Comparison of ENCODE assay signal across 1 cellular context in the genomic region with DNA sequence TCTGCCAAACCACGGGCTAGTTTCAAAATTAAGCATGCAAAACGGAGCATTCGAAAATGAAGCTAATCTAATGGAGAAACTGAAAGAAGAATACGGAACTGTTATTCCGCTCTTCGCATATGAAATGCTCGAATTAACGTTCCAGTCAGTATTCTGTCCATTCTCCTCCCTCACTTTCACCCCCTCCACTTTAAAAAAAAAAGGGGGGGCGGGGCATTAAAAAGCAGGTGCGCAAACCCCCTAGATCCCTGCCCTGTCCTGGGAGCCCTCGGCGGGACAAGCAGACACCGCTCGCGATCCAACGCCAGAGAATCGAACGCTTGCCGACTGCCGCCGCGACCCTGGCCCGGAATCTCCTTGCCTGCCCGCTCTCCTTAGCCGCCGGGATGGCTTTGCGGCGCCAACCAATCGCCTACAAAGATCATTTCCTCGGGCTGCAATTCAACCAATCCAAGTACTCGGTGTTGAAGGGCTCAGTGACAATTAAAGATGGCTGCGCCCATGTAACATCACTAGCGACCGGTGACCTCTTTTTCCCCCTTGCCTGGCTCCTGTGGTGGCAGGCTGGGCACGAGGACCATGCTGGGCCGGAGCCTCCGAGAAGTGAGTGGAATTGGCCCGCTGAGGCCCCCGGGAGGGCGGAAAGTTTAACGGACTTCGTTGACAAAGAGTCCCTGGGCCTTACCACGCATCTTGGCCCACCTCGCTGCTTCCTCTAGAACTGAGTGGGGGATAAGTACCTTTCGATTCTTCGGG.
TF ChIP-seq lines count a peak whose summit lies in the region.

A gene with protein sequence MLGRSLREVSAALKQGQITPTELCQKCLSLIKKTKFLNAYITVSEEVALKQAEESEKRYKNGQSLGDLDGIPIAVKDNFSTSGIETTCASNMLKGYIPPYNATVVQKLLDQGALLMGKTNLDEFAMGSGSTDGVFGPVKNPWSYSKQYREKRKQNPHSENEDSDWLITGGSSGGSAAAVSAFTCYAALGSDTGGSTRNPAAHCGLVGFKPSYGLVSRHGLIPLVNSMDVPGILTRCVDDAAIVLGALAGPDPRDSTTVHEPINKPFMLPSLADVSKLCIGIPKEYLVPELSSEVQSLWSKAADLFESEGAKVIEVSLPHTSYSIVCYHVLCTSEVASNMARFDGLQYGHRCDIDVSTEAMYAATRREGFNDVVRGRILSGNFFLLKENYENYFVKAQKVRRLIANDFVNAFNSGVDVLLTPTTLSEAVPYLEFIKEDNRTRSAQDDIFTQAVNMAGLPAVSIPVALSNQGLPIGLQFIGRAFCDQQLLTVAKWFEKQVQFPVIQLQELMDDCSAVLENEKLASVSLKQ (plus strand): TSS at position 476 of the 756 bp plus-strand sequence. CDS start 104 bp downstream, at position 580.
A gene with protein sequence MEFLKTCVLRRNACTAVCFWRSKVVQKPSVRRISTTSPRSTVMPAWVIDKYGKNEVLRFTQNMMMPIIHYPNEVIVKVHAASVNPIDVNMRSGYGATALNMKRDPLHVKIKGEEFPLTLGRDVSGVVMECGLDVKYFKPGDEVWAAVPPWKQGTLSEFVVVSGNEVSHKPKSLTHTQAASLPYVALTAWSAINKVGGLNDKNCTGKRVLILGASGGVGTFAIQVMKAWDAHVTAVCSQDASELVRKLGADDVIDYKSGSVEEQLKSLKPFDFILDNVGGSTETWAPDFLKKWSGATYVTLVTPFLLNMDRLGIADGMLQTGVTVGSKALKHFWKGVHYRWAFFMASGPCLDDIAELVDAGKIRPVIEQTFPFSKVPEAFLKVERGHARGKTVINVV (minus strand): TSS at position 396 of the 756 bp plus-strand sequence. CDS start 477 bp downstream, outside the sequence.

TF ChIP-seq in HepG2, 621 proteins besides CTCF, POLR2A, EP300 and RAD21 (continues in another document):
- TF ChIP-seq ZNF83 (CRISPR knock-in tag; IDR thresholded peaks at IDR 0.05; ENCODE audit: borderline replicate concordance), result no peak
- TF ChIP-seq CEBPB (IDR thresholded peaks at IDR 0.05; ENCODE audit: borderline replicate concordance, low read depth, low read length), result no peak
- TF ChIP-seq MEF2D (CRISPR knock-in tag; IDR thresholded peaks at IDR 0.05), result no peak
- no peak for TF ChIP-seq ZBTB1 (CRISPR knock-in tag; IDR thresholded peaks at IDR 0.05; ENCODE audit: borderline replicate concordance)
- TF ChIP-seq, protein P1, sequence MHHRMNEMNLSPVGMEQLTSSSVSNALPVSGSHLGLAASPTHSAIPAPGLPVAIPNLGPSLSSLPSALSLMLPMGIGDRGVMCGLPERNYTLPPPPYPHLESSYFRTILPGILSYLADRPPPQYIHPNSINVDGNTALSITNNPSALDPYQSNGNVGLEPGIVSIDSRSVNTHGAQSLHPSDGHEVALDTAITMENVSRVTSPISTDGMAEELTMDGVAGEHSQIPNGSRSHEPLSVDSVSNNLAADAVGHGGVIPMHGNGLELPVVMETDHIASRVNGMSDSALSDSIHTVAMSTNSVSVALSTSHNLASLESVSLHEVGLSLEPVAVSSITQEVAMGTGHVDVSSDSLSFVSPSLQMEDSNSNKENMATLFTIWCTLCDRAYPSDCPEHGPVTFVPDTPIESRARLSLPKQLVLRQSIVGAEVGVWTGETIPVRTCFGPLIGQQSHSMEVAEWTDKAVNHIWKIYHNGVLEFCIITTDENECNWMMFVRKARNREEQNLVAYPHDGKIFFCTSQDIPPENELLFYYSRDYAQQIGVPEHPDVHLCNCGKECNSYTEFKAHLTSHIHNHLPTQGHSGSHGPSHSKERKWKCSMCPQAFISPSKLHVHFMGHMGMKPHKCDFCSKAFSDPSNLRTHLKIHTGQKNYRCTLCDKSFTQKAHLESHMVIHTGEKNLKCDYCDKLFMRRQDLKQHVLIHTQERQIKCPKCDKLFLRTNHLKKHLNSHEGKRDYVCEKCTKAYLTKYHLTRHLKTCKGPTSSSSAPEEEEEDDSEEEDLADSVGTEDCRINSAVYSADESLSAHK (CRISPR knock-in tag; IDR thresholded peaks at IDR 0.05; ENCODE audit: borderline replicate concordance), result no peak
- peak; percentile 49; the same call in 1 of the 2 replicates for TF ChIP-seq ZNF274 (CRISPR knock-in tag; IDR thresholded peaks at IDR 0.05)
- TF ChIP-seq, protein P2, sequence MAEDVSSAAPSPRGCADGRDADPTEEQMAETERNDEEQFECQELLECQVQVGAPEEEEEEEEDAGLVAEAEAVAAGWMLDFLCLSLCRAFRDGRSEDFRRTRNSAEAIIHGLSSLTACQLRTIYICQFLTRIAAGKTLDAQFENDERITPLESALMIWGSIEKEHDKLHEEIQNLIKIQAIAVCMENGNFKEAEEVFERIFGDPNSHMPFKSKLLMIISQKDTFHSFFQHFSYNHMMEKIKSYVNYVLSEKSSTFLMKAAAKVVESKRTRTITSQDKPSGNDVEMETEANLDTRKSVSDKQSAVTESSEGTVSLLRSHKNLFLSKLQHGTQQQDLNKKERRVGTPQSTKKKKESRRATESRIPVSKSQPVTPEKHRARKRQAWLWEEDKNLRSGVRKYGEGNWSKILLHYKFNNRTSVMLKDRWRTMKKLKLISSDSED (CRISPR knock-in tag; IDR thresholded peaks at IDR 0.05), result no peak
- TF ChIP-seq TAF1 (CRISPR knock-in tag; IDR thresholded peaks at IDR 0.05), result peak; percentile 74; the same call in 1 of the 2 replicates
- TF ChIP-seq, protein P3, sequence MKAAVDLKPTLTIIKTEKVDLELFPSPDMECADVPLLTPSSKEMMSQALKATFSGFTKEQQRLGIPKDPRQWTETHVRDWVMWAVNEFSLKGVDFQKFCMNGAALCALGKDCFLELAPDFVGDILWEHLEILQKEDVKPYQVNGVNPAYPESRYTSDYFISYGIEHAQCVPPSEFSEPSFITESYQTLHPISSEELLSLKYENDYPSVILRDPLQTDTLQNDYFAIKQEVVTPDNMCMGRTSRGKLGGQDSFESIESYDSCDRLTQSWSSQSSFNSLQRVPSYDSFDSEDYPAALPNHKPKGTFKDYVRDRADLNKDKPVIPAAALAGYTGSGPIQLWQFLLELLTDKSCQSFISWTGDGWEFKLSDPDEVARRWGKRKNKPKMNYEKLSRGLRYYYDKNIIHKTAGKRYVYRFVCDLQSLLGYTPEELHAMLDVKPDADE (CRISPR knock-in tag; IDR thresholded peaks at IDR 0.05), result peak; percentile 72; the same call in 1 of the 2 replicates
- TF ChIP-seq KDM5A (IDR thresholded peaks at IDR 0.05; ENCODE audit: borderline replicate concordance, low read length), result peak; percentile 99
- no peak for TF ChIP-seq REXO4 (CRISPR knock-in tag; IDR thresholded peaks at IDR 0.05; ENCODE audit: borderline replicate concordance)
- TF ChIP-seq KDM4B (CRISPR knock-in tag; IDR thresholded peaks at IDR 0.05), result peak; percentile 23
- no peak for TF ChIP-seq ZNF790 (CRISPR knock-in tag; IDR thresholded peaks at IDR 0.05; ENCODE audit: borderline replicate concordance)
- TF ChIP-seq, protein P4, sequence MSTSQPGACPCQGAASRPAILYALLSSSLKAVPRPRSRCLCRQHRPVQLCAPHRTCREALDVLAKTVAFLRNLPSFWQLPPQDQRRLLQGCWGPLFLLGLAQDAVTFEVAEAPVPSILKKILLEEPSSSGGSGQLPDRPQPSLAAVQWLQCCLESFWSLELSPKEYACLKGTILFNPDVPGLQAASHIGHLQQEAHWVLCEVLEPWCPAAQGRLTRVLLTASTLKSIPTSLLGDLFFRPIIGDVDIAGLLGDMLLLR (CRISPR knock-in tag; IDR thresholded peaks at IDR 0.05), result peak; percentile 63; the same call in 1 of the 2 replicates
- no peak for TF ChIP-seq ZNF343 (CRISPR knock-in tag; IDR thresholded peaks at IDR 0.05)
- no peak for TF ChIP-seq STAT5B (CRISPR knock-in tag; IDR thresholded peaks at IDR 0.05)
- TF ChIP-seq ZNF549 (CRISPR knock-in tag; IDR thresholded peaks at IDR 0.05), result no peak
- TF ChIP-seq ZNF350 (CRISPR knock-in tag; IDR thresholded peaks at IDR 0.05; ENCODE audit: borderline replicate concordance, low read depth), result peak; percentile 65; the same call in 1 of the 2 replicates
- no peak for TF ChIP-seq SMAD9 (CRISPR knock-in tag; IDR thresholded peaks at IDR 0.05)
- TF ChIP-seq, protein P5, sequence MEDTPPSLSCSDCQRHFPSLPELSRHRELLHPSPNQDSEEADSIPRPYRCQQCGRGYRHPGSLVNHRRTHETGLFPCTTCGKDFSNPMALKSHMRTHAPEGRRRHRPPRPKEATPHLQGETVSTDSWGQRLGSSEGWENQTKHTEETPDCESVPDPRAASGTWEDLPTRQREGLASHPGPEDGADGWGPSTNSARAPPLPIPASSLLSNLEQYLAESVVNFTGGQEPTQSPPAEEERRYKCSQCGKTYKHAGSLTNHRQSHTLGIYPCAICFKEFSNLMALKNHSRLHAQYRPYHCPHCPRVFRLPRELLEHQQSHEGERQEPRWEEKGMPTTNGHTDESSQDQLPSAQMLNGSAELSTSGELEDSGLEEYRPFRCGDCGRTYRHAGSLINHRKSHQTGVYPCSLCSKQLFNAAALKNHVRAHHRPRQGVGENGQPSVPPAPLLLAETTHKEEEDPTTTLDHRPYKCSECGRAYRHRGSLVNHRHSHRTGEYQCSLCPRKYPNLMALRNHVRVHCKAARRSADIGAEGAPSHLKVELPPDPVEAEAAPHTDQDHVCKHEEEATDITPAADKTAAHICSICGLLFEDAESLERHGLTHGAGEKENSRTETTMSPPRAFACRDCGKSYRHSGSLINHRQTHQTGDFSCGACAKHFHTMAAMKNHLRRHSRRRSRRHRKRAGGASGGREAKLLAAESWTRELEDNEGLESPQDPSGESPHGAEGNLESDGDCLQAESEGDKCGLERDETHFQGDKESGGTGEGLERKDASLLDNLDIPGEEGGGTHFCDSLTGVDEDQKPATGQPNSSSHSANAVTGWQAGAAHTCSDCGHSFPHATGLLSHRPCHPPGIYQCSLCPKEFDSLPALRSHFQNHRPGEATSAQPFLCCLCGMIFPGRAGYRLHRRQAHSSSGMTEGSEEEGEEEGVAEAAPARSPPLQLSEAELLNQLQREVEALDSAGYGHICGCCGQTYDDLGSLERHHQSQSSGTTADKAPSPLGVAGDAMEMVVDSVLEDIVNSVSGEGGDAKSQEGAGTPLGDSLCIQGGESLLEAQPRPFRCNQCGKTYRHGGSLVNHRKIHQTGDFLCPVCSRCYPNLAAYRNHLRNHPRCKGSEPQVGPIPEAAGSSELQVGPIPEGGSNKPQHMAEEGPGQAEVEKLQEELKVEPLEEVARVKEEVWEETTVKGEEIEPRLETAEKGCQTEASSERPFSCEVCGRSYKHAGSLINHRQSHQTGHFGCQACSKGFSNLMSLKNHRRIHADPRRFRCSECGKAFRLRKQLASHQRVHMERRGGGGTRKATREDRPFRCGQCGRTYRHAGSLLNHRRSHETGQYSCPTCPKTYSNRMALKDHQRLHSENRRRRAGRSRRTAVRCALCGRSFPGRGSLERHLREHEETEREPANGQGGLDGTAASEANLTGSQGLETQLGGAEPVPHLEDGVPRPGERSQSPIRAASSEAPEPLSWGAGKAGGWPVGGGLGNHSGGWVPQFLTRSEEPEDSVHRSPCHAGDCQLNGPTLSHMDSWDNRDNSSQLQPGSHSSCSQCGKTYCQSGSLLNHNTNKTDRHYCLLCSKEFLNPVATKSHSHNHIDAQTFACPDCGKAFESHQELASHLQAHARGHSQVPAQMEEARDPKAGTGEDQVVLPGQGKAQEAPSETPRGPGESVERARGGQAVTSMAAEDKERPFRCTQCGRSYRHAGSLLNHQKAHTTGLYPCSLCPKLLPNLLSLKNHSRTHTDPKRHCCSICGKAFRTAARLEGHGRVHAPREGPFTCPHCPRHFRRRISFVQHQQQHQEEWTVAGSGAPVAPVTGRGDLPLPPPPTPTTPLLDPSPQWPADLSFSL (CRISPR knock-in tag; IDR thresholded peaks at IDR 0.05), result no peak
- TF ChIP-seq FOXO1 (CRISPR knock-in tag; IDR thresholded peaks at IDR 0.05), result no peak
- TF ChIP-seq DNMT1 (CRISPR knock-in tag; IDR thresholded peaks at IDR 0.05), result no peak
- TF ChIP-seq ZNF292 (CRISPR knock-in tag; IDR thresholded peaks at IDR 0.05; ENCODE audit: borderline replicate concordance, low read depth), result no peak
- TF ChIP-seq SYNCRIP (IDR thresholded peaks at IDR 0.05; ENCODE audit: insufficient read depth, low read depth, low read length), result no peak
- no peak; the same call in 1 of the 2 replicates for TF ChIP-seq FOSL2 (CRISPR knock-in tag; IDR thresholded peaks at IDR 0.05)
- TF ChIP-seq PAF1 (CRISPR knock-in tag; IDR thresholded peaks at IDR 0.05), result no peak
- no peak for TF ChIP-seq ZMAT3 (CRISPR knock-in tag; conservative IDR thresholded peaks at IDR 0.05)
- TF ChIP-seq, protein P6, sequence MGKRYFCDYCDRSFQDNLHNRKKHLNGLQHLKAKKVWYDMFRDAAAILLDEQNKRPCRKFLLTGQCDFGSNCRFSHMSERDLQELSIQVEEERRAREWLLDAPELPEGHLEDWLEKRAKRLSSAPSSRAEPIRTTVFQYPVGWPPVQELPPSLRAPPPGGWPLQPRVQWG (CRISPR knock-in tag; IDR thresholded peaks at IDR 0.05; ENCODE audit: borderline replicate concordance, low read depth), result no peak
- TF ChIP-seq, protein P7, sequence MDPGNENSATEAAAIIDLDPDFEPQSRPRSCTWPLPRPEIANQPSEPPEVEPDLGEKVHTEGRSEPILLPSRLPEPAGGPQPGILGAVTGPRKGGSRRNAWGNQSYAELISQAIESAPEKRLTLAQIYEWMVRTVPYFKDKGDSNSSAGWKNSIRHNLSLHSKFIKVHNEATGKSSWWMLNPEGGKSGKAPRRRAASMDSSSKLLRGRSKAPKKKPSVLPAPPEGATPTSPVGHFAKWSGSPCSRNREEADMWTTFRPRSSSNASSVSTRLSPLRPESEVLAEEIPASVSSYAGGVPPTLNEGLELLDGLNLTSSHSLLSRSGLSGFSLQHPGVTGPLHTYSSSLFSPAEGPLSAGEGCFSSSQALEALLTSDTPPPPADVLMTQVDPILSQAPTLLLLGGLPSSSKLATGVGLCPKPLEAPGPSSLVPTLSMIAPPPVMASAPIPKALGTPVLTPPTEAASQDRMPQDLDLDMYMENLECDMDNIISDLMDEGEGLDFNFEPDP (CRISPR knock-in tag; conservative IDR thresholded peaks at IDR 0.05), result no peak
- no peak for TF ChIP-seq ZSCAN30 (CRISPR knock-in tag; IDR thresholded peaks at IDR 0.05)
- no peak for TF ChIP-seq SUZ12 (IDR thresholded peaks at IDR 0.05; ENCODE audit: low read depth, low read length)
- no peak for TF ChIP-seq FOXK2 (IDR thresholded peaks at IDR 0.05)
- no peak for TF ChIP-seq CENPX (CRISPR knock-in tag; IDR thresholded peaks at IDR 0.05)
- TF ChIP-seq HNRNPLL (IDR thresholded peaks at IDR 0.05; ENCODE audit: low read depth, low read length, poor library complexity, severe bottlenecking), result peak; percentile 57
- TF ChIP-seq ZNF607 (CRISPR knock-in tag; IDR thresholded peaks at IDR 0.05; ENCODE audit: borderline replicate concordance), result 0 out of 2 replicates have a peak, but pooled peaks have one; percentile 42
- 0 out of 2 replicates have a peak, but pooled peaks have one; percentile 53 for TF ChIP-seq ZFP90 (CRISPR knock-in tag; IDR thresholded peaks at IDR 0.05; ENCODE audit: borderline replicate concordance)
- TF ChIP-seq, protein P8, sequence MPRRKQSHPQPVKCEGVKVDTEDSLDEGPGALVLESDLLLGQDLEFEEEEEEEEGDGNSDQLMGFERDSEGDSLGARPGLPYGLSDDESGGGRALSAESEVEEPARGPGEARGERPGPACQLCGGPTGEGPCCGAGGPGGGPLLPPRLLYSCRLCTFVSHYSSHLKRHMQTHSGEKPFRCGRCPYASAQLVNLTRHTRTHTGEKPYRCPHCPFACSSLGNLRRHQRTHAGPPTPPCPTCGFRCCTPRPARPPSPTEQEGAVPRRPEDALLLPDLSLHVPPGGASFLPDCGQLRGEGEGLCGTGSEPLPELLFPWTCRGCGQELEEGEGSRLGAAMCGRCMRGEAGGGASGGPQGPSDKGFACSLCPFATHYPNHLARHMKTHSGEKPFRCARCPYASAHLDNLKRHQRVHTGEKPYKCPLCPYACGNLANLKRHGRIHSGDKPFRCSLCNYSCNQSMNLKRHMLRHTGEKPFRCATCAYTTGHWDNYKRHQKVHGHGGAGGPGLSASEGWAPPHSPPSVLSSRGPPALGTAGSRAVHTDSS (CRISPR knock-in tag; conservative IDR thresholded peaks at IDR 0.05), result no peak
- TF ChIP-seq ZNF761 (CRISPR knock-in tag; conservative IDR thresholded peaks at IDR 0.05), result no peak
- no peak for TF ChIP-seq POLR2AphosphoS2 (IDR thresholded peaks at IDR 0.05; ENCODE audit: low read depth, low read length)
- TF ChIP-seq ATM (IDR thresholded peaks at IDR 0.05; ENCODE audit: borderline replicate concordance), result no peak
- TF ChIP-seq STAG1 (CRISPR knock-in tag; IDR thresholded peaks at IDR 0.05), result no peak
